8 cellular contexts compared by ENCODE assay signal in genomic region chrX:71492086-71493065, GRCh38. TPM values are rescaled to one million over a fixed set of nuclear protein-coding genes. Genes with fewer than 3 reads are reported as not detected.
DNase-seq lines count a peak whose midpoint lies in the region; ATAC-seq and TF ChIP-seq lines count a peak whose summit lies in the region.

No MANE protein-coding gene starts in this region.

- no peak overlapping the region for H3K4me2 ChIP-seq in mesendoderm (ENCODE audit: low read length)

- H3K36me3 ChIP-seq in right lobe of liver (no peaks in the 10 kb centered on the region), mesendoderm (ENCODE audit: control insufficient read depth, insufficient read depth, low read length) (no peaks in the 10 kb centered on the region)

- H3K9me3 Mint-ChIP-seq in CD14-positive monocyte: peaks cover 0 to 21% (median 10%) of the 10 kb centered on the region in 7 donors

- peaks cover 11% of the 10 kb centered on the region for H3K4me1 Mint-ChIP-seq in CD14-positive monocyte

- WGBS in right lobe of liver (ENCODE audit: insufficient coverage, low coverage, low lambda C conversion rate, missing lambda C conversion rate): 34% methylated on average over 22 of the region's 83 CpGs
- no CpG with 5 or more reads among the region's 83 CpGs for WGBS in mesendoderm (ENCODE audit: extremely low coverage, insufficient coverage, low lambda C conversion rate)

- peak overlapping the region in 5 of 7 donors; percentile 5 to 85 (median 75) for H3K27ac Mint-ChIP-seq in CD14-positive monocyte

- H3K4me3 ChIP-seq in astrocyte of the spinal cord (ENCODE audit: low read depth, low read length) (peak overlapping the region; percentile 40), right lobe of liver (peak overlapping the region; percentile 48 to 60 (median 50)), mesendoderm (ENCODE audit: low read length) (no peak overlapping the region)

- H3K79me2 ChIP-seq in mesendoderm (ENCODE audit: control insufficient read depth, insufficient read depth, low read length): no peaks in the 10 kb centered on the region

- H3K36me3 Mint-ChIP-seq in CD14-positive monocyte: peaks cover 0 to 2% of the 10 kb centered on the region in 2 donors

- intact Hi-C loops in CD14-positive monocyte (cut with micrococcal nuclease): loop anchor here in 1 of 2 donors (10.0 kb wide), 1 partner anchor 52 kb away; no protein-coding TSS in a partner anchor
- intact Hi-C loops in right lobe of liver (cut with DNase I): no loop called here

- H2AK5ac ChIP-seq in mesendoderm (ENCODE audit: low read length): no peak overlapping the region

- no peak overlapping the region for H4K8ac ChIP-seq in mesendoderm (ENCODE audit: low read depth, low read length)

- TF ChIP-seq POLR2A in right lobe of liver (IDR thresholded peaks at IDR 0.05): no peak

- no peak overlapping the region for H3K9ac ChIP-seq in mesendoderm (ENCODE audit: low read length)

- H3K4me1 ChIP-seq in right lobe of liver: peaks cover 0 to 6% (median 0%) of the 10 kb centered on the region in 4 donors
- H3K4me1 ChIP-seq in mesendoderm (ENCODE audit: control insufficient read depth, low read depth, low read length): no peaks in the 10 kb centered on the region

- H4K5ac ChIP-seq in mesendoderm (ENCODE audit: low read length): no peak overlapping the region

- H3K4me3 Mint-ChIP-seq in CD14-positive monocyte: peak overlapping the region; percentile 90

- no peak overlapping the region for H3K18ac ChIP-seq in mesendoderm (ENCODE audit: low read length)

- H3K56ac ChIP-seq in mesendoderm (ENCODE audit: low read length): no peak overlapping the region

- H2BK5ac ChIP-seq in mesendoderm (ENCODE audit: low read length): no peak overlapping the region

- no peak overlapping the region for H3K27ac ChIP-seq in right lobe of liver
- no peak overlapping the region for H3K27ac ChIP-seq in mesendoderm (ENCODE audit: low read depth, low read length)

- no peak overlapping the region for H2BK15ac ChIP-seq in mesendoderm (replicated peaks; ENCODE audit: low read depth)

- peak; percentile 57 for ATAC-seq in GM21529 (IDR thresholded peaks at IDR 0.05; ENCODE audit: unreplicated experiment)
- peak; percentile 75 to 84 (median 80) for ATAC-seq in right lobe of liver

- DNase-seq in CD14-positive monocyte (ENCODE audit: low spot score): peak; percentile 51
- peak; percentile 10 to 51 (median 22) for DNase-seq in T-helper 1 cell
- DNase-seq in astrocyte of the spinal cord (ENCODE audit: low read depth, low spot score): peak; percentile 41
- peak; percentile 45 to 61 (median 47) for DNase-seq in right lobe of liver
- peak; percentile 4 for DNase-seq in stimulated activated CD8-positive, alpha-beta memory T cell treated with anti-CD3 and anti-CD28 coated beads, Interleukin-15, amount 100 ng/mL, for 24 hours (ENCODE audit: low read depth)
- no peak for DNase-seq in NCI-H1436 (lab: John Stamatoyannopoulos, UW)
- DNase-seq in mesendoderm: no peak

- no peaks in the 10 kb centered on the region for H3K79me1 ChIP-seq in mesendoderm (ENCODE audit: low read length)

- no peak overlapping the region for H2BK120ac ChIP-seq in mesendoderm (ENCODE audit: low read depth, low read length)

- in situ Hi-C loops in astrocyte of the spinal cord (cut with HindIII; ENCODE audit: low sequenced_read_pairs): no loop called here

- no peak overlapping the region for H3K4ac ChIP-seq in mesendoderm (ENCODE audit: low read depth, low read length)

- H3K9me3 ChIP-seq in right lobe of liver: no peaks in the 10 kb centered on the region

- TF ChIP-seq CTCF in CD14-positive monocyte (IDR thresholded peaks at IDR 0.05): no peak
- TF ChIP-seq CTCF in astrocyte of the spinal cord (IDR thresholded peaks at IDR 0.05; ENCODE audit: low read depth, low read length): no peak
- TF ChIP-seq CTCF in right lobe of liver (IDR thresholded peaks at IDR 0.05): no peak

- peaks cover 0 to 12% (median 3%) of the 10 kb centered on the region in 3 donors for H3K27me3 Mint-ChIP-seq in CD14-positive monocyte (ENCODE audit: low read depth in 3 of 3)

- H3K23ac ChIP-seq in mesendoderm (ENCODE audit: low read length): no peak overlapping the region

- H3K27me3 ChIP-seq in right lobe of liver: no peaks in the 10 kb centered on the region
- no peaks in the 10 kb centered on the region for H3K27me3 ChIP-seq in mesendoderm (ENCODE audit: insufficient read depth, low read length, poor library complexity)

RNA-seq across cellular contexts. Expression of gene OGT, which starts 40.5 kb away (rescaled TPM):
- polyA plus RNA-seq in CD14-positive monocyte: 10 to 100 TPM; 11.7 to 14.0 TPM
- 10 to 100 TPM; 35.5 to 67.0 (median 44.5) TPM for total RNA-seq in right lobe of liver
- polyA plus RNA-seq in mesendoderm (2013, experiment 1 of 2): 37.4 TPM
- polyA plus RNA-seq in mesendoderm (2013, experiment 2 of 2): 35.7 TPM

Comparison
In these comparisons a context has a peak if more than half of its experiments do, and no peak if none do; other contexts are left out.
1. DNase-seq: peak in CD14-positive monocyte (single experiment), T-helper 1 cell (5 of 5), astrocyte of the spinal cord (single experiment), right lobe of liver (3 of 3) and stimulated activated CD8-positive, alpha-beta memory T cell treated with anti-CD3 and anti-CD28 coated beads, Interleukin-15, amount 100 ng/mL, for 24 hours (single experiment); none in NCI-H1436 (single experiment) and mesendoderm (single experiment).